Comparison of ENCODE assay signal across 17 cellular contexts in genomic region chr17:79669861-79670260, GRCh38. TPM values are rescaled to one million over a fixed set of nuclear protein-coding genes. Genes with fewer than 3 reads are reported as not detected.
"Had no signal": no experiment of that assay in that cellular context is flagged by ENCODE, and none has a peak within 500 bp of the region (broad histone marks: within the 10 kb centered on the region; RNA-seq: fewer than 3 reads in every experiment).

No MANE protein-coding gene starts in this region.

- H3K27ac ChIP-seq: HL-60 had no signal

- DNase-seq: KBM-7, MV-4-11, NCI-H1048, NCI-H1105, NCI-H1436 treated with DMSO at 0.1 percent for 48 hours, NCI-H1694, NCI-H1930, NCI-H2081, NCI-H774, RPMI8226, SHP77, SK-N-SH, SW 1271 had no signal

RNA-seq across cellular contexts. Expression of gene RBFOX3, which starts 59.0 kb away (rescaled TPM):
- total RNA-seq: LHCN-M2, MCF 10A, SK-MEL-5 had no signal
- polyA plus RNA-seq: SK-N-SH had no signal
